In genomic region chr2:7034313-7034712, GRCh38 we compare ENCODE assay signal across 10 cellular contexts.
DNase-seq lines count a peak whose midpoint lies in the region; ATAC-seq and TF ChIP-seq lines count a peak whose summit lies in the region.
"Had no signal": no experiment of that assay in that cellular context is flagged by ENCODE, and none has a peak within 500 bp of the region (broad histone marks: within the 10 kb centered on the region; RNA-seq: fewer than 3 reads in every experiment).

No MANE protein-coding gene starts in this region.

- POLR2A ChIA-PET in PC-3 (lab: Charles Lee; ENCODE audit: unreplicated experiment): no interaction called here
- POLR2A ChIA-PET in PC-9 (lab: Charles Lee; ENCODE audit: unreplicated experiment): no interaction called here

- no peaks in the 10 kb centered on the region for H3K36me3 ChIP-seq in PC-3 (ENCODE audit: low read depth, low read length)
- no peaks in the 10 kb centered on the region for H3K36me3 ChIP-seq in fibroblast of lung (ENCODE audit: control insufficient read depth, insufficient read depth, low read length)
- H3K36me3 ChIP-seq in neural progenitor cell: no peaks in the 10 kb centered on the region
- no peaks in the 10 kb centered on the region for H3K36me3 ChIP-seq in PC-9 (ENCODE audit: low read depth)

- H3K27me3 ChIP-seq in PC-3 (ENCODE audit: low read length) (no peaks in the 10 kb centered on the region), fibroblast of lung (ENCODE audit: control insufficient read depth, insufficient read depth, low read length) (no peaks in the 10 kb centered on the region), neural progenitor cell (no peaks in the 10 kb centered on the region), PC-9 (ENCODE audit: insufficient read depth, low read depth) (peaks cover 9% of the 10 kb centered on the region; the same call in 1 of the 2 replicates)
- H3K27me3 ChIP-seq: dorsolateral prefrontal cortex had no signal

- no TSS peak for BruUV-seq in PC-3 (replicated peaks; lab: Mats Ljungman, UMichigan)
- no TSS peak for BruUV-seq in PC-9 (replicated peaks; lab: Mats Ljungman, UMichigan)

- H3K36me3 Mint-ChIP-seq in neural progenitor cell: peaks cover 50% of the 10 kb centered on the region
- H3K36me3 Mint-ChIP-seq in natural killer cell: no peaks in the 10 kb centered on the region

- H3K9me2 ChIP-seq in PC-3 (replicated peaks; ENCODE audit: low read length) (no peaks in the 10 kb centered on the region), PC-9 (ENCODE audit: insufficient read depth) (no peaks in the 10 kb centered on the region)

- no peak overlapping the region for H3K4me3 ChIP-seq in PC-3 (ENCODE audit: low read length)
- H3K4me3 ChIP-seq in fibroblast of lung (replicated peaks in 1 of 4; ENCODE audit: control extremely low read depth in 1 of 4, insufficient read depth in 1 of 4, low read depth in 3 of 4, low read length in 4 of 4): no peak overlapping the region
- no peak overlapping the region for H3K4me3 ChIP-seq in neural progenitor cell
- H3K4me3 ChIP-seq in PC-9: no peak overlapping the region
- H3K4me3 ChIP-seq: dorsolateral prefrontal cortex had no signal

- peaks cover 16% of the 10 kb centered on the region for H3K4me1 ChIP-seq in PC-3 (ENCODE audit: insufficient read depth, low read length)
- H3K4me1 ChIP-seq in fibroblast of lung (ENCODE audit: control insufficient read depth, extremely low read depth, insufficient read depth, low read length): no peaks in the 10 kb centered on the region
- no peaks in the 10 kb centered on the region for H3K4me1 ChIP-seq in neural progenitor cell
- H3K4me1 ChIP-seq in PC-9 (replicated peaks; ENCODE audit: insufficient read depth): no peaks in the 10 kb centered on the region

- peak; percentile 35 for DNase-seq in DMS 273 (lab: John Stamatoyannopoulos, UW; ENCODE audit: unreplicated experiment)
- DNase-seq in DMS 273 treated with DMSO at 0.1 percent for 48 hours (lab: John Stamatoyannopoulos, UW): no peak
- peak; percentile 31 for DNase-seq in PC-3
- peak; percentile 20 to 37 for DNase-seq in fibroblast of lung (ENCODE audit: low read depth in 2 of 2)
- DNase-seq in neural progenitor cell (ENCODE audit: low spot score): peak; percentile 39
- DNase-seq in natural killer cell: no peak
- DNase-seq in PC-9: no peak
- no peak for DNase-seq in occipital lobe (lab: John Stamatoyannopoulos, UW)
- DNase-seq: stimulated activated CD4-positive, alpha-beta T cell treated with anti-CD3 and anti-CD28 coated beads, Interleukin-1b, Interleukin-23, amount 100 ng/mL, for 48 hours had no signal

- intact Hi-C loops in PC-3 (cut with micrococcal nuclease): loop anchor here (5.0 kb wide), 1 partner anchor 117 kb away; the partner anchor contains the start of gene RNF144A
- intact Hi-C loops in natural killer cell (cut with micrococcal nuclease): no loop called here
- intact Hi-C loops in PC-9 (cut with micrococcal nuclease; ENCODE audit: unreplicated experiment): no loop called here

- H3K79me2 ChIP-seq in PC-3 (ENCODE audit: low read length) (no peaks in the 10 kb centered on the region), fibroblast of lung (ENCODE audit: control insufficient read depth, insufficient read depth, low read length) (no peaks in the 10 kb centered on the region), neural progenitor cell (ENCODE audit: low read depth) (no peaks in the 10 kb centered on the region), PC-9 (ENCODE audit: low read depth) (no peaks in the 10 kb centered on the region)

- H3K4me2 ChIP-seq in PC-3 (ENCODE audit: low read length): no peak overlapping the region
- H3K4me2 ChIP-seq in fibroblast of lung (ENCODE audit: extremely low read depth, insufficient read depth, low read length): no peak overlapping the region
- no peak overlapping the region for H3K4me2 ChIP-seq in neural progenitor cell
- H3K4me2 ChIP-seq in PC-9: no peak overlapping the region

- H4K20me1 ChIP-seq in PC-3 (ENCODE audit: low read length): no peaks in the 10 kb centered on the region
- H4K20me1 ChIP-seq in fibroblast of lung (ENCODE audit: control insufficient read depth, extremely low read depth, insufficient read depth, low read length): no peaks in the 10 kb centered on the region
- H4K20me1 ChIP-seq in neural progenitor cell (ENCODE audit: low read depth): no peaks in the 10 kb centered on the region
- H4K20me1 ChIP-seq in PC-9 (ENCODE audit: insufficient read depth): no peaks in the 10 kb centered on the region

- H3K27me3 Mint-ChIP-seq in neural progenitor cell (ENCODE audit: insufficient read depth, low read depth) (no peaks in the 10 kb centered on the region), natural killer cell (ENCODE audit: low read depth in 2 of 2) (no peaks in the 10 kb centered on the region)

- TF ChIP-seq CTCF in PC-3 (conservative IDR thresholded peaks at IDR 0.05; ENCODE audit: low read depth, low read length) (peak; percentile 54), fibroblast of lung (conservative IDR thresholded peaks at IDR 0.05 in 1 of 2, IDR thresholded peaks at IDR 0.05 in 1 of 2; ENCODE audit: low read depth in 1 of 2, low read length in 2 of 2) (peak in 1 of 2 donors; percentile 41), neural progenitor cell (IDR thresholded peaks at IDR 0.05) (peak; percentile 28), natural killer cell (IDR thresholded peaks at IDR 0.05) (no peak), PC-9 (conservative IDR thresholded peaks at IDR 0.05) (no peak)

- H3K9me3 ChIP-seq in PC-3 (ENCODE audit: low read length) (no peaks in the 10 kb centered on the region), fibroblast of lung (ENCODE audit: control insufficient read depth, insufficient read depth, low read depth, low read length) (no peaks in the 10 kb centered on the region), neural progenitor cell (ENCODE audit: low read depth) (no peaks in the 10 kb centered on the region), PC-9 (ENCODE audit: insufficient read depth, low read depth) (0 out of 2 replicates have a peak, but pooled peaks cover 5% of the 10 kb centered on the region)

- CTCF ChIA-PET in PC-3 (lab: Charles Lee) (interaction anchor here (1.1 to 1.4 kb wide), 3 partner anchors 114 to 137 kb away, joined by 3 to 5 read pairs (median 4); no protein-coding TSS in a partner anchor), PC-9 (lab: Charles Lee) (no interaction called here)

- H3K27ac ChIP-seq in PC-3 (ENCODE audit: low read length): no peak overlapping the region
- no peak overlapping the region for H3K27ac ChIP-seq in fibroblast of lung (ENCODE audit: insufficient read depth, low read length)
- H3K27ac ChIP-seq in neural progenitor cell: no peak overlapping the region
- no peak overlapping the region for H3K27ac ChIP-seq in PC-9

- no peak for ATAC-seq in PC-3
- ATAC-seq in natural killer cell: no peak

- peaks cover 4% of the 10 kb centered on the region for H3K4me1 Mint-ChIP-seq in neural progenitor cell
- H3K4me1 Mint-ChIP-seq in natural killer cell: peaks cover 0 to 20% of the 10 kb centered on the region in 2 donors

- H2AFZ ChIP-seq in PC-3 (ENCODE audit: low read length): no peak overlapping the region
- H2AFZ ChIP-seq in fibroblast of lung (ENCODE audit: low read length): no peak overlapping the region
- H2AFZ ChIP-seq in neural progenitor cell (replicated peaks): no peak overlapping the region
- H2AFZ ChIP-seq in PC-9: no peak overlapping the region

- H3K27ac Mint-ChIP-seq in neural progenitor cell (no peak overlapping the region), natural killer cell (no peak overlapping the region)

- no peak overlapping the region for H3K4me3 Mint-ChIP-seq in neural progenitor cell
- no peak overlapping the region for H3K4me3 Mint-ChIP-seq in natural killer cell

- H3K9me3 Mint-ChIP-seq in neural progenitor cell (no peaks in the 10 kb centered on the region), natural killer cell (no peaks in the 10 kb centered on the region)

- H3F3A ChIP-seq in PC-3 (ENCODE audit: low read length, unreplicated experiment) (no peaks in the 10 kb centered on the region), neural progenitor cell (ENCODE audit: low read depth) (no peaks in the 10 kb centered on the region), PC-9 (ENCODE audit: insufficient read depth, low read depth) (peaks cover 6% of the 10 kb centered on the region; the same call in 1 of the 2 replicates)

- H3K9ac ChIP-seq in PC-3 (ENCODE audit: low read length) (no peak overlapping the region), fibroblast of lung (ENCODE audit: insufficient read depth, low read length) (no peak overlapping the region), neural progenitor cell (no peak overlapping the region)

Comparison
In these comparisons a context has a peak if more than half of its experiments do, and no peak if none do; other contexts are left out.
1. DNase-seq: peak in DMS 273 (single experiment), PC-3 (single experiment), fibroblast of lung (2 of 2) and neural progenitor cell (single experiment); none in DMS 273 treated with DMSO at 0.1 percent for 48 hours (single experiment), natural killer cell (single experiment), PC-9 (0 of 2) and occipital lobe (single experiment).
2. CTCF ChIP-seq: peak in PC-3 (single experiment) and neural progenitor cell (single experiment); none in natural killer cell (single experiment) and PC-9 (single experiment).